ENCODE assay signal across 27 cellular contexts in the genomic region with DNA sequence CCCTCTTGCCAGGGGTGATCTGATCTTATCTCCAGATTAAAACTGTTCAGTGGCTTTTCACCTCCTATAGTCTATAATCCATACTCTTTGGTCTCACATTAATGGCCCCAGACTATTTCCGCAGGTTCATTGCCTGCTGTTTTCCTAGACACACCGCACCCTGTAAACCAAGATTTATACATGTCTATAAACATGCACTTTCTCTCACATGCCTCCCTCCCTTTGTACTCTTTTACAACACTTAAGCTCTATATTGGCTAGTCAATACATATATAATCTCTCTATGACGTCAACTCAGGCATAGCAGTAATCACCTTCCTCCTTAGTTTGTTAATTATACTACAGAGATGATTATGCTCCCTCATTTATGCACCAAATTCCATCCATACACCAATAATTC.
"Had no signal": no experiment of that assay in that cellular context is flagged by ENCODE, and none has a peak within 500 bp of the region (broad histone marks: within the 10 kb centered on the region; RNA-seq: fewer than 3 reads in every experiment).

No MANE protein-coding gene starts in this region.

- H3K36me3 Mint-ChIP-seq: neural progenitor cell; stimulated activated naive B cell treated with anti-CD40 and anti-IgM and Interleukin-4, amounts not matched to agents 10 μg/mL and 1 μg/mL and 100 μg/mL, for 72 hours had no signal

- H3K9me3 ChIP-seq: esophagus muscularis mucosa, heart right ventricle, lower lobe of right lung, psoas muscle, thoracic aorta, tibial nerve, upper lobe of right lung, uterus had no signal

- FAIRE-seq: endothelial cell of umbilical vein, islet of Langerhans had no signal

- H3K36me3 ChIP-seq: esophagus muscularis mucosa, heart right ventricle, lower lobe of right lung, neural progenitor cell, thoracic aorta, tibial nerve, upper lobe of right lung, uterus had no signal

- H3K4me3 ChIP-seq: coronary artery, esophagus muscularis mucosa, heart right ventricle, lower lobe of right lung, neural progenitor cell, psoas muscle, skin epidermis, thoracic aorta, tibial nerve, upper lobe of right lung, uterus had no signal

- H3K4me3 Mint-ChIP-seq: naive B cell; natural killer cell treated with Interleukin-12 subunit alpha and Interleukin-12 subunit beta and Interleukin-15 and Interleukin-18, amount 100 ng/mL, for 72 hours; neural progenitor cell; stimulated activated naive B cell treated with anti-CD40 and anti-IgM and Interleukin-4, amounts not matched to agents 10 μg/mL and 1 μg/mL and 100 μg/mL, for 72 hours; stimulated activated naive CD8-positive, alpha-beta T cell treated with anti-CD3 and anti-CD28 coated beads, Interleukin-15, Interleukin-2, amounts not matched to agents 100 ng/mL and 50 ng/mL, for 24 hours had no signal

- H3K9me3 Mint-ChIP-seq: stimulated activated naive B cell treated with anti-CD40 and anti-IgM and Interleukin-4, amounts not matched to agents 10 μg/mL and 1 μg/mL and 100 μg/mL, for 72 hours; stimulated activated naive CD8-positive, alpha-beta T cell treated with anti-CD3 and anti-CD28 coated beads, Interleukin-15, Interleukin-2, amounts not matched to agents 100 ng/mL and 50 ng/mL, for 24 hours had no signal

- H3K4me1 ChIP-seq: heart right ventricle, lower lobe of right lung, neural progenitor cell, tibial nerve, upper lobe of right lung, uterus had no signal

- ATAC-seq: foreskin keratinocyte; heart right ventricle; left cardiac atrium; left ventricle myocardium superior; lower lobe of right lung; natural killer cell treated with Interleukin-12 subunit alpha and Interleukin-12 subunit beta and Interleukin-15 and Interleukin-18, amount 100 ng/mL, for 72 hours; psoas muscle; right cardiac atrium; stimulated activated naive B cell treated with anti-CD40 and anti-IgM and Interleukin-4, amounts not matched to agents 10 μg/mL and 1 μg/mL and 100 μg/mL, for 72 hours; upper lobe of right lung had no signal

- H3K27ac Mint-ChIP-seq: naive B cell; natural killer cell treated with Interleukin-12 subunit alpha and Interleukin-12 subunit beta and Interleukin-15 and Interleukin-18, amount 100 ng/mL, for 72 hours; neural progenitor cell; stimulated activated naive B cell treated with anti-CD40 and anti-IgM and Interleukin-4, amounts not matched to agents 10 μg/mL and 1 μg/mL and 100 μg/mL, for 72 hours; stimulated activated naive CD8-positive, alpha-beta T cell treated with anti-CD3 and anti-CD28 coated beads, Interleukin-15, Interleukin-2, amounts not matched to agents 100 ng/mL and 50 ng/mL, for 24 hours had no signal

- H3K4me1 Mint-ChIP-seq: naive B cell; neural progenitor cell; stimulated activated naive B cell treated with anti-CD40 and anti-IgM and Interleukin-4, amounts not matched to agents 10 μg/mL and 1 μg/mL and 100 μg/mL, for 72 hours had no signal

- DNase-seq: dermis blood vessel endothelial cell; effector memory CD4-positive, alpha-beta T cell; foreskin keratinocyte; glutamatergic neuron; heart right ventricle; hippocampal formation; left cardiac atrium; left ventricle myocardium superior; lower lobe of right lung; naive B cell; psoas muscle; right cardiac atrium; stimulated activated CD4-positive, alpha-beta T cell treated with anti-CD3 and anti-CD28 coated beads, Interleukin-15, amount 100 ng/mL, for 24 hours; stimulated activated CD4-positive, alpha-beta T cell treated with anti-CD3 and anti-CD28 coated beads, Interleukin-2, amount 100 ng/mL, for 48 hours; stimulated activated naive B cell treated with anti-CD40 and anti-IgM and Interleukin-4, amounts not matched to agents 10 μg/mL and 1 μg/mL and 100 μg/mL, for 72 hours; upper lobe of right lung; uterus had no signal
